Comparison of ENCODE assay signal across 23 cellular contexts in the genomic region with DNA sequence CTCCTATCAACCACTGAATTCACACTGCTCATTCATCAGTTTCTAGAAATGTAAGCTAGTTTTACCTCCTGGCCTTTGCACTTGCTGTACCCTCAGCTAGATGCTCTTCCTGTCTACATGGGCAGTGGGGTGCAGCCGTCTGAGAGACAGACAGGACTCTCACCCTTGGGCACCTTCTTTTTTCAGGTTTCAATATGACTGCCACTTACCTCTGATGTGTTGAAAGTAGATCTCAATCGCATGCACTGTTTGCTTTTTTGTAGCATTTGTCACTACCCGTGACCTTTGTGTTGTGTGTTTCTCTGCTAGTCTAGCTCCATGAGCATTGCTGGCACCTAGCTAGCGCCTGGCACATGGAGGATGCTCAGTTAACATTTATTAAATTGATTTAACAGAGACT.
DNase-seq lines count a peak whose midpoint lies in the region; ATAC-seq and TF ChIP-seq lines count a peak whose summit lies in the region.
"Had no signal": no experiment of that assay in that cellular context is flagged by ENCODE, and none has a peak within 500 bp of the region (broad histone marks: within the 10 kb centered on the region; RNA-seq: fewer than 3 reads in every experiment).

No MANE protein-coding gene starts in this region.

- H3K27me3 ChIP-seq in BLaER1 treated with 17β-estradiol and CSF1 and Interleukin-3, amounts not matched to agents 10 nM and 100 nM, result peaks cover 7 to 25% (median 21%) of the 10 kb centered on the region in 11 experiments; a peak in 20 of 22 replicates
- no peaks in the 10 kb centered on the region for H3K27me3 ChIP-seq in testis
- H3K27me3 ChIP-seq: left lung had no signal

- TF ChIP-seq POLR2A in testis (IDR thresholded peaks at IDR 0.05), result no peak

- TF ChIP-seq CTCF in testis (IDR thresholded peaks at IDR 0.05), result no peak

- 89% methylated on average over 4 of the region's 4 CpGs for WGBS in testis, 2 donors

- no peak overlapping the region for H3K27ac ChIP-seq in BLaER1 treated with 17β-estradiol and CSF1 and Interleukin-3, amounts not matched to agents 10 nM and 100 nM
- H3K27ac ChIP-seq in testis, result no peak overlapping the region
- H3K27ac ChIP-seq: dorsolateral prefrontal cortex, esophagus muscularis mucosa, left lung, parathyroid adenoma, thoracic aorta had no signal

- H3K4me2 ChIP-seq in BLaER1 treated with 17β-estradiol and CSF1 and Interleukin-3, amounts not matched to agents 10 nM and 100 nM, result peak overlapping the region in 8 of 11 experiments; percentile 54 to 88 (median 74); a peak in 14 of 22 replicates

- DNase-seq in testis (no peak), NCI-H146 (lab: John Stamatoyannopoulos, UW) (no peak), DMS153 treated with DMSO at 0.1 percent for 48 hours (lab: John Stamatoyannopoulos, UW; ENCODE audit: unreplicated experiment) (no peak)
- DNase-seq in activated CD4-positive, CD25-positive, alpha-beta regulatory T cell (lab: John Stamatoyannopoulos, UW), result no peak
- DNase-seq: activated CD4-positive, alpha-beta T cell treated with anti-CD3 and anti-CD28 coated beads for 36 hours; activated CD8-positive, alpha-beta T cell treated with anti-CD3 and anti-CD28 coated beads, Interleukin-2, amount 10 ng/mL, durations not matched to agents 7 days and 5 days; amniotic stem cell; foreskin fibroblast; left lung; NCI-H1092; NCI-H1694 treated with DMSO at 0.1 percent for 48 hours; NCI-H446 treated with DMSO at 0.1 percent for 48 hours; small intestine; stimulated activated naive CD8-positive, alpha-beta T cell treated with anti-CD3 and anti-CD28 coated beads, Interleukin-15, Interleukin-2, amounts not matched to agents 100 U/mL and 50 U/mL, for 24 hours had no signal

- peaks cover 5 to 52% (median 48%) of the 10 kb centered on the region in 10 experiments; a peak in 18 of 20 replicates for H3K4me1 ChIP-seq in BLaER1 treated with 17β-estradiol and CSF1 and Interleukin-3, amounts not matched to agents 10 nM and 100 nM
- H3K4me1 ChIP-seq in testis, result no peaks in the 10 kb centered on the region
- H3K4me1 ChIP-seq: esophagus muscularis mucosa, left lung, parathyroid adenoma had no signal

- peaks cover 0 to 33% (median 0%) of the 10 kb centered on the region in 11 experiments; a peak in 7 of 22 replicates for H4K20me1 ChIP-seq in BLaER1 treated with 17β-estradiol and CSF1 and Interleukin-3, amounts not matched to agents 10 nM and 100 nM

- ATAC-seq in GM18870 (IDR thresholded peaks at IDR 0.05; ENCODE audit: unreplicated experiment), result peak; percentile 70
- ATAC-seq in GM21825 (IDR thresholded peaks at IDR 0.05; ENCODE audit: unreplicated experiment), result peak; percentile 54
- peak; percentile 52 for ATAC-seq in HG03378 (IDR thresholded peaks at IDR 0.05; ENCODE audit: unreplicated experiment)
- ATAC-seq: activated CD4-positive, alpha-beta T cell treated with anti-CD3 and anti-CD28 coated beads for 36 hours; activated CD8-positive, alpha-beta T cell treated with anti-CD3 and anti-CD28 coated beads, Interleukin-2, amount 10 ng/mL, durations not matched to agents 7 days and 5 days; K562; left lung; stimulated activated naive CD8-positive, alpha-beta T cell treated with anti-CD3 and anti-CD28 coated beads, Interleukin-15, Interleukin-2, amounts not matched to agents 100 U/mL and 50 U/mL, for 24 hours had no signal

- intact Hi-C loops in testis (cut with DNase I; ENCODE audit: low total_unique reads), result no loop called here

- no peaks in the 10 kb centered on the region for H3K36me3 ChIP-seq in BLaER1 treated with 17β-estradiol and CSF1 and Interleukin-3, amounts not matched to agents 10 nM and 100 nM
- no peaks in the 10 kb centered on the region for H3K36me3 ChIP-seq in testis (ENCODE audit: low read depth, missing control alignments)
- H3K36me3 ChIP-seq: esophagus muscularis mucosa, left lung, thoracic aorta had no signal

- no peak overlapping the region for H3K4me3 ChIP-seq in BLaER1 treated with 17β-estradiol and CSF1 and Interleukin-3, amounts not matched to agents 10 nM and 100 nM
- no peak overlapping the region for H3K4me3 ChIP-seq in testis
- H3K4me3 ChIP-seq: dorsolateral prefrontal cortex, esophagus muscularis mucosa, K562, left lung, thoracic aorta had no signal

- no peak overlapping the region for H3K9ac ChIP-seq in BLaER1 treated with 17β-estradiol and CSF1 and Interleukin-3, amounts not matched to agents 10 nM and 100 nM
- H3K9ac ChIP-seq: parathyroid adenoma had no signal

- no peaks in the 10 kb centered on the region for H3K9me3 ChIP-seq in BLaER1 treated with 17β-estradiol and CSF1 and Interleukin-3, amounts not matched to agents 10 nM and 100 nM (replicated peaks in 1 of 11)
- no peaks in the 10 kb centered on the region for H3K9me3 ChIP-seq in testis
- H3K9me3 ChIP-seq: esophagus muscularis mucosa, left lung, thoracic aorta had no signal
